ENCODE assay signal across 8 cellular contexts in the genomic region with DNA sequence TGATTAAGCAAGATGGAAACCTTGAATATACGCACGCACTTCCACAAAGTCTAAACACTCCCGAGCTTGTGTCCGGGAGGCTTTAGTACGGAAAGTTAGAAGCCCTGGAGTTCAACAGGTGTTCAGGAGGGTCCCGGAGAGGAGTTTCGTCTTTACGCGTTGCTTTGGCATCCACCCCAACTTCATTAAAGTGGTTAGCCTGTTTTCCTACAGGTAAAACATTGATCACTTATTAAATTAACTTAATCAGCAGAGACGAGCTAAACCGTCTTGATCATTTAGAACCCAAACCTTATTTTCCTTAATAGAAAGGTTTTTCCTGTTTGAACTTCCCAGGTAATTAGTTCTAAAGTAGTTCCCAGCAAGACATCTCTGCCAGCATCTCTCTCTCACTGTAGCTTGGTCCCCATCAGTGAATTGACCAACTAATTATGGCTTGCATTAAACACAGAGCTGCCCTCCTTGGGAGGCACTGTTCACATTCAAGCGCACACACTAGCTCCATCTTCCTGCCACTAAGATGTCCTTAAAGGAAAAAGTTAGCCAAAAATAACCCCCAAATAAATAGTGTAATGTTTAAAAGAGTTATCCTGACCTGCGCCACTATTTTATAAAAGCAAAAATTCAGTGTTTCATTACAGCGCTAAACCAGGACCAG. TPM values are rescaled to one million over a fixed set of nuclear protein-coding genes. Genes with fewer than 3 reads are reported as not detected.
DNase-seq lines count a peak whose midpoint lies in the region; ATAC-seq and TF ChIP-seq lines count a peak whose summit lies in the region.

No MANE protein-coding gene starts in this region.

- TF ChIP-seq CTCF in A673 (conservative IDR thresholded peaks at IDR 0.05; ENCODE audit: low read depth, low read length) = no peak

- no peak overlapping the region for H2BK15ac ChIP-seq in mesendoderm (replicated peaks; ENCODE audit: low read depth)

- H4K5ac ChIP-seq in mesendoderm (ENCODE audit: low read length) = no peak overlapping the region

- no peak overlapping the region for H2BK5ac ChIP-seq in mesendoderm (ENCODE audit: low read length)

- no peaks in the 10 kb centered on the region for H3K79me2 ChIP-seq in mesendoderm (ENCODE audit: control insufficient read depth, insufficient read depth, low read length)

- H3K23ac ChIP-seq in mesendoderm (ENCODE audit: low read length) = no peak overlapping the region

- H4K8ac ChIP-seq in mesendoderm (ENCODE audit: low read depth, low read length) = no peak overlapping the region

- WGBS in mesendoderm (ENCODE audit: extremely low coverage, insufficient coverage, low lambda C conversion rate) = no CpG with 5 or more reads among the region's 14 CpGs

- intact Hi-C loops in A673 (cut with micrococcal nuclease; ENCODE audit: unreplicated experiment) = no loop called here

- CTCF ChIA-PET in A673 (lab: Charles Lee) = no interaction called here

- ATAC-seq in HG03457 (IDR thresholded peaks at IDR 0.05; ENCODE audit: unreplicated experiment) (no peak), esophagus mucosa (no peak), left lobe of liver (no peak)

- DNase-seq in A673 (ENCODE audit: low spot score) (no peak), dermis blood vessel endothelial cell (peak; percentile 20), midbrain (lab: John Stamatoyannopoulos, UW) (peak; percentile 28), mesendoderm (no peak), left lobe of liver (ENCODE audit: low spot score) (no peak)

- H3K4me3 ChIP-seq in A673 (ENCODE audit: low read depth, low read length, poor library complexity, severe bottlenecking) = peak overlapping the region; percentile 62
- H3K4me3 ChIP-seq in HUES6 (ENCODE audit: low read depth, low read length) = peak overlapping the region; percentile 68
- H3K4me3 ChIP-seq in mesendoderm (ENCODE audit: low read length) = no peak overlapping the region

- H3K27ac ChIP-seq in A673 (ENCODE audit: low read depth, low read length, poor library complexity, severe bottlenecking) (no peak overlapping the region), HUES6 (ENCODE audit: low read depth, low read length) (no peak overlapping the region), mesendoderm (ENCODE audit: low read depth, low read length) (no peak overlapping the region)

- H3K36me3 ChIP-seq in A673 (ENCODE audit: insufficient read depth, low read length, poor library complexity, severe bottlenecking) = no peaks in the 10 kb centered on the region
- H3K36me3 ChIP-seq in HUES6 (ENCODE audit: control insufficient read depth, insufficient read depth, low read length) = no peaks in the 10 kb centered on the region
- no peaks in the 10 kb centered on the region for H3K36me3 ChIP-seq in mesendoderm (ENCODE audit: control insufficient read depth, insufficient read depth, low read length)

- H3K9me3 ChIP-seq in A673 (ENCODE audit: low read depth, low read length, poor library complexity, severe bottlenecking) (no peaks in the 10 kb centered on the region), HUES6 (ENCODE audit: control insufficient read depth, insufficient read depth, low read depth, low read length) (no peaks in the 10 kb centered on the region)

- H3K27me3 ChIP-seq in A673 (replicated peaks; ENCODE audit: insufficient read depth, low read depth, low read length, poor library complexity) (peaks cover 48% of the 10 kb centered on the region), HUES6 (ENCODE audit: control insufficient read depth, insufficient read depth, low read length) (peaks cover 76% of the 10 kb centered on the region), mesendoderm (ENCODE audit: insufficient read depth, low read length, poor library complexity) (peaks cover 27% of the 10 kb centered on the region)

- POLR2A ChIA-PET in A673 (lab: Charles Lee; ENCODE audit: low non-redundant PET) = interaction anchor here (0.7 kb wide), 1 partner anchor 16 kb away, joined by 3 read pairs; no protein-coding TSS in a partner anchor

- no peak overlapping the region for H3K4me2 ChIP-seq in mesendoderm (ENCODE audit: low read length)

- no peak overlapping the region for H3K56ac ChIP-seq in mesendoderm (ENCODE audit: low read length)

- no peak overlapping the region for H3K18ac ChIP-seq in mesendoderm (ENCODE audit: low read length)

- H3K9ac ChIP-seq in HUES6 (ENCODE audit: low read length) = no peak overlapping the region
- H3K9ac ChIP-seq in mesendoderm (ENCODE audit: low read length) = no peak overlapping the region

- no peak overlapping the region for H2BK120ac ChIP-seq in mesendoderm (ENCODE audit: low read depth, low read length)

- H3K4ac ChIP-seq in mesendoderm (ENCODE audit: low read depth, low read length) = no peak overlapping the region

- H3K4me1 ChIP-seq in A673 (ENCODE audit: insufficient read depth, low read length, poor library complexity, severe bottlenecking) (peaks cover 7% of the 10 kb centered on the region), HUES6 (ENCODE audit: control insufficient read depth, insufficient read depth, low read length) (no peaks in the 10 kb centered on the region), mesendoderm (ENCODE audit: control insufficient read depth, low read depth, low read length) (no peaks in the 10 kb centered on the region)

- BruUV-seq in A673 (replicated peaks; lab: Mats Ljungman, UMichigan) = no TSS peak

- H3K79me1 ChIP-seq in mesendoderm (ENCODE audit: low read length) = no peaks in the 10 kb centered on the region

- no peak overlapping the region for H2AK5ac ChIP-seq in mesendoderm (ENCODE audit: low read length)

RNA-seq across cellular contexts. Expression of gene NPAS2, which starts 1.4 kb away (rescaled TPM):
- total RNA-seq in A673 (2021) (9.4 and 10.8 TPM in 2 replicates), dermis blood vessel endothelial cell (8.3 and 17.0 TPM in 2 replicates), esophagus mucosa (63.6 TPM), left lobe of liver (23.9 TPM)
- polyA plus RNA-seq in mesendoderm (2013, experiment 1 of 2) = 0.34 TPM
- polyA plus RNA-seq in mesendoderm (2013, experiment 2 of 2) = 0.41 TPM

Comparison
In these comparisons a context has a peak if more than half of its experiments do, and no peak if none do; other contexts are left out.
1. DNase-seq: peak in dermis blood vessel endothelial cell (single experiment) and midbrain (single experiment); none in A673 (single experiment), mesendoderm (single experiment) and left lobe of liver (single experiment).